In the genomic region with DNA sequence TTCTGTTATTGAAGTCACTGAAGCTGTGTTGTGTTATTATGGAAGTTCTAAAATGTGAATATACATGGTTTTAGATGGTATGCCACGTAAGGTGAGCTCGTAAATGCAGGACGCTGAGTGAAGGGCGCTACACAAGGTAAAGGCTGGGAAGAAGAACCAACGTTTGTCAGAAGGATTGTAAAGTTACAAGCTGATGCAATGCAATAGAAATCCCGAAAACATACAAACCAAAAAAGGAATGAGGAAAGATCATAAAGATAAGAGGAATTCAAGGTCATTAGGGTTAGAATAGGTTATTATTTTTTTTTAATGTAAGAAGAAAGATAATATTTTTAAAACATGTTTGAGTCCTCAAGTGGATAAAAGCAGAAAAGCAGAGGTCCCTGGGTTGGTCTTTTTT, we compare ENCODE assay signal across 24 cellular contexts.
"Had no signal": no experiment of that assay in that cellular context is flagged by ENCODE, and none has a peak within 500 bp of the region (broad histone marks: within the 10 kb centered on the region; RNA-seq: fewer than 3 reads in every experiment).

No MANE protein-coding gene starts in this region.

- H3K4me3 ChIP-seq: MG63, SJSA1, SK-N-MC had no signal

- FAIRE-seq: RCC 7860 had no signal

- H3K9me3 ChIP-seq: MG63, SJSA1 had no signal

- H3K4me1 ChIP-seq: SJSA1 had no signal

- H3K27ac ChIP-seq: SJSA1, SK-N-MC had no signal

- H3K36me3 ChIP-seq: MG63, SJSA1 had no signal

- DNase-seq: Karpas-422; KG1; MG63; NCI-H1092; NCI-H1105 treated with DMSO at 0.1 percent for 48 hours; NCI-H1417 treated with DMSO at 0.1 percent for 48 hours; NCI-H146; NCI-H1694 treated with DMSO at 0.1 percent for 48 hours; NCI-H1930; NCI-H2081; NCI-H2107; NCI-H2227 treated with DMSO at 0.1 percent for 48 hours; NCI-H524; NCI-H69; NCI-H774; NK-92 treated with Interleukin-12 subunit alpha and Interleukin-12 subunit beta, amount 100 ng/mL, for 24 hours; Right ventricle myocardium superior; RPMI8226; SIG-M5; SW 1271; T-helper 1 cell had no signal

- H3K27me3 ChIP-seq: MG63, SJSA1 had no signal
